ENCODE assay signal across 9 cellular contexts in genomic region chr1:77412794-77413530, GRCh38.
DNase-seq lines count a peak whose midpoint lies in the region; ATAC-seq, FAIRE-seq and TF ChIP-seq lines count a peak whose summit lies in the region.
"Had no signal": no experiment of that assay in that cellular context is flagged by ENCODE, and none has a peak within 500 bp of the region (broad histone marks: within the 10 kb centered on the region; RNA-seq: fewer than 3 reads in every experiment).

No MANE protein-coding gene starts in this region.

- no peak for TF ChIP-seq RAD21 in HepG2 (CRISPR knock-in tag; IDR thresholded peaks at IDR 0.05)

- H3K9me3 ChIP-seq in T-helper 17 cell (ENCODE audit: control insufficient read depth, low read length, poor library complexity, severe bottlenecking) = peaks cover 2% of the 10 kb centered on the region
- no peaks in the 10 kb centered on the region for H3K9me3 ChIP-seq in aorta (ENCODE audit: control insufficient read depth, low read length)
- H3K9me3 ChIP-seq in HepG2 (ENCODE audit: low read length) = no peaks in the 10 kb centered on the region

- in situ Hi-C loops in HepG2 (cut with HindIII; ENCODE audit: extremely low pct_ligation_motif_present, low pct_unique_long_range_greater_than_20kb) = no loop called here

- H3K4me2 ChIP-seq in HepG2 (ENCODE audit: low read depth, low read length) = no peak overlapping the region

- no peak overlapping the region for H3K9ac ChIP-seq in HepG2 (ENCODE audit: insufficient read depth, low read depth, low read length)

- H3K4me1 ChIP-seq in aorta (ENCODE audit: control insufficient read depth in 1 of 2, insufficient read depth in 2 of 2, low read length in 2 of 2) (no peaks in the 10 kb centered on the region), HepG2 (ENCODE audit: insufficient read depth, low read length) (no peaks in the 10 kb centered on the region)

- H3K27ac Mint-ChIP-seq in CD14-positive monocyte = peak overlapping the region; percentile 66 to 87 (median 81)
- peak overlapping the region; percentile 49 for H3K27ac Mint-ChIP-seq in T-helper 17 cell

- H3K27me3 Mint-ChIP-seq in CD14-positive monocyte (ENCODE audit: low read depth in 3 of 3) (peaks cover 4 to 7% (median 4%) of the 10 kb centered on the region in 3 donors), T-helper 17 cell (peaks cover 24% of the 10 kb centered on the region)

- H3K27ac ChIP-seq in aorta (ENCODE audit: low read depth in 1 of 2, low read length in 2 of 2) = no peak overlapping the region
- no peak overlapping the region for H3K27ac ChIP-seq in HepG2 (ENCODE audit: extremely low read length, insufficient read depth, low read length)

- no peak overlapping the region for H2AFZ ChIP-seq in HepG2 (ENCODE audit: low read length)

- H3K27me3 ChIP-seq in aorta (ENCODE audit: control insufficient read depth in 1 of 2, insufficient read depth in 2 of 2, low read length in 1 of 2) = no peaks in the 10 kb centered on the region
- peaks cover 0 to 8% of the 10 kb centered on the region in 2 experiments; a peak in 1 of 5 replicates for H3K27me3 ChIP-seq in HepG2 (ENCODE audit: control insufficient read depth in 1 of 2, insufficient read depth in 2 of 2, low read length in 2 of 2)
- H3K27me3 ChIP-seq in H7 (ENCODE audit: control insufficient read depth, insufficient read depth, low read length) = no peaks in the 10 kb centered on the region

- TF ChIP-seq CTCF in CD14-positive monocyte (IDR thresholded peaks at IDR 0.05) = no peak
- no peak for TF ChIP-seq CTCF in HepG2 (CRISPR knock-in tag; IDR thresholded peaks at IDR 0.05)

- H3K9me3 Mint-ChIP-seq in CD14-positive monocyte = peaks cover 10 to 30% (median 13%) of the 10 kb centered on the region in 7 donors

- H3K4me1 Mint-ChIP-seq in CD14-positive monocyte (peaks cover 66% of the 10 kb centered on the region), T-helper 17 cell (peaks cover 18% of the 10 kb centered on the region)

- no TSS peak for BruUV-seq in HepG2 (replicated peaks; lab: Mats Ljungman, UMichigan)

- no peak overlapping the region for H3K4me3 ChIP-seq in aorta (ENCODE audit: low read length in 2 of 2)
- H3K4me3 ChIP-seq in HepG2 (replicated peaks in 1 of 3; ENCODE audit: insufficient read depth in 1 of 3, low read depth in 2 of 3, low read length in 3 of 3) = no peak overlapping the region
- H3K4me3 ChIP-seq in H7 (ENCODE audit: insufficient read depth, low read depth, low read length) = no peak overlapping the region
- H3K4me3 ChIP-seq: K562 had no signal

- no peak for TF ChIP-seq EP300 in HepG2 (IDR thresholded peaks at IDR 0.05; ENCODE audit: low read depth in 2 of 2, low read length in 2 of 2)
- TF ChIP-seq EP300 in HepG2 (CRISPR knock-in tag; IDR thresholded peaks at IDR 0.05; ENCODE audit: borderline replicate concordance) = no peak

- ATAC-seq in GM19438 (IDR thresholded peaks at IDR 0.05; ENCODE audit: low read depth, unreplicated experiment) (peak; percentile 50), HG03064 (IDR thresholded peaks at IDR 0.05; ENCODE audit: low read depth, unreplicated experiment) (peak; percentile 37), T-helper 17 cell (no peak), aorta (ENCODE audit: low FRiP score) (no peak), HepG2 (no peak)

- no peaks in the 10 kb centered on the region for H3K79me2 ChIP-seq in HepG2 (ENCODE audit: insufficient read depth, low read length)

- POLR2A ChIA-PET in HepG2 (lab: Yijun Ruan, JAX) = no interaction called here

- H3K36me3 Mint-ChIP-seq in CD14-positive monocyte (peaks cover 7 to 14% of the 10 kb centered on the region in 2 donors), T-helper 17 cell (ENCODE audit: low read depth) (peaks cover 11% of the 10 kb centered on the region)

- FAIRE-seq in H54 (lab: Jason Lieb, UNC) (no peak), HepG2 (lab: Jason Lieb, UNC) (no peak)
- FAIRE-seq: K562 had no signal

- no peaks in the 10 kb centered on the region for H4K20me1 ChIP-seq in HepG2 (ENCODE audit: insufficient read depth, low read length)

- TF ChIP-seq POLR2A in H54 (IDR thresholded peaks at IDR 0.05; ENCODE audit: low read depth, low read length) = no peak
- TF ChIP-seq POLR2A in HepG2 (IDR thresholded peaks at IDR 0.05; ENCODE audit: insufficient read depth in 1 of 2, low read depth in 2 of 2, low read length in 2 of 2) = no peak

- peak overlapping the region; percentile 61 to 77 for H3K4me3 Mint-ChIP-seq in CD14-positive monocyte
- no peak overlapping the region for H3K4me3 Mint-ChIP-seq in T-helper 17 cell

- WGBS in aorta, 2 donors = 59 to 69% methylated on average over 8 of the region's 8 CpGs
- 16% methylated on average over 8 of the region's 8 CpGs for WGBS in HepG2 (ENCODE audit: low lambda C conversion rate)

- intact Hi-C loops in CD14-positive monocyte (cut with micrococcal nuclease) = no loop called here
- intact Hi-C loops in aorta (cut with DNase I) = no loop called here
- intact Hi-C loops in HepG2 (cut with micrococcal nuclease; ENCODE audit: unreplicated experiment) = no loop called here

- DNase-seq in CD14-positive monocyte (ENCODE audit: low spot score) (no peak), T-helper 17 cell (no peak), H54 (ENCODE audit: insufficient read length, low spot score) (no peak), aorta (no peak), HepG2 (ENCODE audit: low spot score) (no peak), H7 (no peak)

- H3K36me3 ChIP-seq in aorta (ENCODE audit: control insufficient read depth in 1 of 2, insufficient read depth in 2 of 2, low read length in 1 of 2) = no peaks in the 10 kb centered on the region
- no peaks in the 10 kb centered on the region for H3K36me3 ChIP-seq in HepG2 (replicated peaks in 1 of 2; ENCODE audit: control insufficient read depth in 1 of 2, insufficient read depth in 2 of 2, low read length in 2 of 2)
- H3K36me3 ChIP-seq in H7 (replicated peaks; ENCODE audit: control insufficient read depth, insufficient read depth, low read length) = no peaks in the 10 kb centered on the region

- CTCF ChIA-PET in HepG2 (lab: Yijun Ruan, JAX; ENCODE audit: low intra/inter-chr PET ratio, low total read pairs) = no interaction called here

TF ChIP-seq in HepG2, 621 proteins besides CTCF, POLR2A, EP300 and RAD21:
- TF ChIP-seq KIAA2018 (CRISPR knock-in tag; IDR thresholded peaks at IDR 0.05; ENCODE audit: borderline replicate concordance) (no peak), ZNF24 (IDR thresholded peaks at IDR 0.05) (no peak)

Comparison
In these comparisons a context has a peak if more than half of its experiments do, and no peak if none do; other contexts are left out.
1. ATAC-seq: peak in GM19438 (single experiment) and HG03064 (single experiment); none in T-helper 17 cell (single experiment), aorta (single experiment) and HepG2 (single experiment).